In genomic region chr11:108562746-108563581, GRCh38 we compare ENCODE assay signal across 17 cellular contexts. TPM values are rescaled to one million over a fixed set of nuclear protein-coding genes. Genes with fewer than 3 reads are reported as not detected.
A peak's percentile ranks its signal among the peaks of the same experiment; 100 is the strongest.
DNase-seq lines count a peak whose midpoint lies in the region; ATAC-seq and TF ChIP-seq lines count a peak whose summit lies in the region.
"Had no signal": no experiment of that assay in that cellular context is flagged by ENCODE, and none has a peak within 500 bp of the region (broad histone marks: within the 10 kb centered on the region; RNA-seq: fewer than 3 reads in every experiment).

No MANE protein-coding gene starts in this region.

- TF ChIP-seq CTCF in HFFc6 (IDR thresholded peaks at IDR 0.05): no peak
- TF ChIP-seq CTCF in foreskin keratinocyte (conservative IDR thresholded peaks at IDR 0.05): no peak
- no peak for TF ChIP-seq CTCF in psoas muscle (IDR thresholded peaks at IDR 0.05)

- 44 to 48% (median 46%) methylated on average over 5 of the region's 5 CpGs for WGBS in psoas muscle, 3 donors

- no peak overlapping the region for H3K27ac ChIP-seq in foreskin keratinocyte
- no peak overlapping the region for H3K27ac ChIP-seq in psoas muscle
- H3K27ac ChIP-seq: BLaER1 had no signal

- peaks cover 3% of the 10 kb centered on the region for H3K27me3 Mint-ChIP-seq in HFFc6 (ENCODE audit: insufficient read depth)

- H3K27ac Mint-ChIP-seq in HFFc6: peak overlapping the region; percentile 46

- DNase-seq in HFFc6 (no peak), UCSD-AML1 (lab: John Stamatoyannopoulos, UW; ENCODE audit: unreplicated experiment) (peak; percentile 31), foreskin keratinocyte (peak in 1 of 2 donors; percentile 32), psoas muscle (no peak), NCI-H1694 treated with DMSO at 0.1 percent for 48 hours (lab: John Stamatoyannopoulos, UW) (no peak), amygdala (lab: John Stamatoyannopoulos, UW) (no peak)
- DNase-seq: effector CD4-positive, alpha-beta T cell; glutamatergic neuron; KBM-7; NCI-H1436; NCI-H526 treated with DMSO at 0.1 percent for 48 hours; right cardiac atrium; RPMI8226; stimulated activated CD4-positive, alpha-beta T cell treated with anti-CD3 and anti-CD28 coated beads, Interleukin-4, amount 100 ng/mL, for 24 hours had no signal

- H3K36me3 Mint-ChIP-seq in HFFc6 (ENCODE audit: low read depth): no peaks in the 10 kb centered on the region

- H3K4me1 Mint-ChIP-seq in HFFc6 (ENCODE audit: low read depth): peaks cover 55% of the 10 kb centered on the region

- intact Hi-C loops in psoas muscle (cut with DNase I): no loop called here

- no peaks in the 10 kb centered on the region for H3K36me3 ChIP-seq in psoas muscle (ENCODE audit: insufficient read depth in 1 of 2, low read depth in 1 of 2)
- H3K36me3 ChIP-seq: BLaER1 had no signal

- peak; percentile 58 for ATAC-seq in foreskin keratinocyte
- peak; percentile 63 to 92 (median 82) for ATAC-seq in psoas muscle
- no peak for ATAC-seq in HG02623 (IDR thresholded peaks at IDR 0.05; ENCODE audit: unreplicated experiment)
- no peak for ATAC-seq in GM21515 (IDR thresholded peaks at IDR 0.05; ENCODE audit: unreplicated experiment)
- ATAC-seq: right cardiac atrium had no signal

- no peak overlapping the region for H3K4me3 ChIP-seq in psoas muscle
- H3K4me3 ChIP-seq: BLaER1 had no signal

- H3K27me3 ChIP-seq in foreskin keratinocyte (no peaks in the 10 kb centered on the region), psoas muscle (ENCODE audit: insufficient read depth in 3 of 3, low read length in 2 of 3) (no peaks in the 10 kb centered on the region)
- H3K27me3 ChIP-seq: BLaER1 had no signal

- H3K4me1 ChIP-seq in foreskin keratinocyte (peaks cover 8% of the 10 kb centered on the region), psoas muscle (peaks cover 4% of the 10 kb centered on the region)

- H3K9me3 ChIP-seq in psoas muscle: no peaks in the 10 kb centered on the region
- H3K9me3 ChIP-seq: BLaER1 had no signal

- no peaks in the 10 kb centered on the region for H3K9me3 Mint-ChIP-seq in HFFc6

- peak overlapping the region; percentile 48; the same call in 1 of the 2 replicates for H3K4me3 Mint-ChIP-seq in HFFc6

RNA-seq across cellular contexts. Expression of gene EXPH5, which starts 30.6 kb away (rescaled TPM):
- under 1 TPM; 0.14 to 0.91 (median 0.47) TPM for total RNA-seq in HFFc6 (2021; fragmentation: NEBNext Ultra II Directional; extraction: Animal tissue kit (Norgen Biotek cat#: 25700))
- total RNA-seq in foreskin keratinocyte (13.2 and 15.0 TPM in 2 replicates), psoas muscle (under 1 TPM; 0.15 to 0.58 (median 0.35) TPM)
- polyA plus RNA-seq in foreskin keratinocyte (1.1 and 1.5 TPM in 2 replicates), psoas muscle (under 1 TPM; 0.01 to 0.03 (median 0.01) TPM)

Comparison
In these comparisons a context has a peak if more than half of its experiments do, and no peak if none do; other contexts are left out.
1. ATAC-seq: peak in foreskin keratinocyte (single experiment) and psoas muscle (4 of 4); none in HG02623 (single experiment) and GM21515 (single experiment).